Comparison of ENCODE assay signal across 15 cellular contexts in the genomic region with DNA sequence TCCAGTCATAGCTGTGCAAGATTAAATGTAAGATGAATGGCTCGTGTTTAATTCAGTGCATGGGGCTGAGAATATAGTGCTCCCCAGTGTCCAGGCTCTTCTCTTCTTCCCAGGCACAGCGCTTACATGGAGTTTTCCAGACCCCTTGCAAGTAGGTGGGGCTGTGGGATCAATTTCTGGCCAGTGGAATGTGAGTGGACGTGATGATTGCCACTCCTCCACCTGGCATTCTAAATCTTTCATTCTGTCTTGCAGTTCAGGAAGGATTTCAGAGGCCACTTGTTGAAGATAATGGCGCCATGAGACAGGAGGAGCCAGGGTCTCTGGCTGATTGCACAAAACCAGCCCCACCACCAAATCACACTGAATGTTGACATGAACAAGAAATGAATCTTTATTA. TPM values are rescaled to one million over a fixed set of nuclear protein-coding genes. Genes with fewer than 3 reads are reported as not detected.
DNase-seq lines count a peak whose midpoint lies in the region; ATAC-seq and TF ChIP-seq lines count a peak whose summit lies in the region.
"Had no signal": no experiment of that assay in that cellular context is flagged by ENCODE, and none has a peak within 500 bp of the region (broad histone marks: within the 10 kb centered on the region; RNA-seq: fewer than 3 reads in every experiment).

No MANE protein-coding gene starts in this region.

- H3K9ac ChIP-seq in neuronal stem cell (ENCODE audit: low read depth, low read length, poor library complexity), result no peak overlapping the region
- H3K9ac ChIP-seq: BLaER1 treated with 17β-estradiol and CSF1 and Interleukin-3, amounts not matched to agents 10 nM and 100 nM; GM23248 had no signal

- POLR2A ChIA-PET in WTC11 (lab: Charles Lee), result interaction anchor here (0.8 kb wide), 1 partner anchor 11 kb away, joined by 4 read pairs; no protein-coding TSS in a partner anchor

- no peak overlapping the region for H4K8ac ChIP-seq in neuronal stem cell (ENCODE audit: low read depth, low read length)

- no peaks in the 10 kb centered on the region for H3K4me1 ChIP-seq in esophagus muscularis mucosa
- peaks cover 0 to 7% of the 10 kb centered on the region in 2 donors for H3K4me1 ChIP-seq in neuronal stem cell (ENCODE audit: control insufficient read depth in 2 of 2, insufficient read depth in 1 of 2, low read depth in 1 of 2, low read length in 2 of 2)
- H3K4me1 ChIP-seq in Peyer's patch, result no peaks in the 10 kb centered on the region
- H3K4me1 ChIP-seq: BLaER1 treated with 17β-estradiol and CSF1 and Interleukin-3, amounts not matched to agents 10 nM and 100 nM had no signal

- H3K27me3 ChIP-seq in esophagus muscularis mucosa (peaks cover 0 to 2% (median 0%) of the 10 kb centered on the region in 4 donors), neuronal stem cell (ENCODE audit: control insufficient read depth in 3 of 3, insufficient read depth in 3 of 3, low read depth in 1 of 3, low read length in 3 of 3) (no peaks in the 10 kb centered on the region), Peyer's patch (no peaks in the 10 kb centered on the region)

- no peak overlapping the region for H3K18ac ChIP-seq in neuronal stem cell (ENCODE audit: low read length)

- H3K9me3 ChIP-seq in esophagus muscularis mucosa, result no peaks in the 10 kb centered on the region
- H3K9me3 ChIP-seq in neuronal stem cell (replicated peaks in 1 of 2; ENCODE audit: control insufficient read depth in 2 of 2, insufficient read depth in 1 of 2, low read depth in 1 of 2, low read length in 2 of 2), result peaks cover 0 to 2% of the 10 kb centered on the region in 2 donors
- H3K9me3 ChIP-seq in Peyer's patch, result no peaks in the 10 kb centered on the region

- no peak overlapping the region for H3K4me2 ChIP-seq in neuronal stem cell (ENCODE audit: insufficient read depth, low read length, poor library complexity, severe bottlenecking)
- H3K4me2 ChIP-seq: BLaER1 treated with 17β-estradiol and CSF1 and Interleukin-3, amounts not matched to agents 10 nM and 100 nM had no signal

- H2BK120ac ChIP-seq in neuronal stem cell (ENCODE audit: low read depth, low read length), result no peak overlapping the region

- H3K9me3 Mint-ChIP-seq in WTC11, result peaks cover 7% of the 10 kb centered on the region; the same call in 1 of the 2 replicates
- H3K9me3 Mint-ChIP-seq: H9 had no signal

- no peaks in the 10 kb centered on the region for H3K79me1 ChIP-seq in neuronal stem cell (ENCODE audit: low read depth, low read length)

- H3K36me3 ChIP-seq in esophagus muscularis mucosa (no peaks in the 10 kb centered on the region), neuronal stem cell (replicated peaks in 1 of 2; ENCODE audit: control insufficient read depth in 2 of 2, insufficient read depth in 2 of 2, low read length in 2 of 2) (no peaks in the 10 kb centered on the region), Peyer's patch (no peaks in the 10 kb centered on the region)
- H3K36me3 ChIP-seq: BLaER1 treated with 17β-estradiol and CSF1 and Interleukin-3, amounts not matched to agents 10 nM and 100 nM had no signal

- no peak overlapping the region for H2BK12ac ChIP-seq in neuronal stem cell (ENCODE audit: low read length)

- H3K27me3 Mint-ChIP-seq in WTC11 (ENCODE audit: low read depth), result no peaks in the 10 kb centered on the region; the same call in none of the 2 replicates

- H2AFZ ChIP-seq in neuronal stem cell (ENCODE audit: low read length), result peak overlapping the region; percentile 52
- H2AFZ ChIP-seq: GM23248 had no signal

- H2BK5ac ChIP-seq in neuronal stem cell (ENCODE audit: low read length), result no peak overlapping the region

- no peak; the same call in 1 of the 2 replicates for ATAC-seq in WTC11
- ATAC-seq: GM12878 had no signal

- CTCF ChIA-PET in WTC11 (lab: Charles Lee), result interaction anchor here (0.9 kb wide), 1 partner anchor 114 kb away, joined by 3 read pairs; no protein-coding TSS in a partner anchor

- TF ChIP-seq EP300 in esophagus muscularis mucosa (IDR thresholded peaks at IDR 0.05), result no peak

- no peaks in the 10 kb centered on the region for H3K36me3 Mint-ChIP-seq in WTC11
- H3K36me3 Mint-ChIP-seq: CD4-positive, CD25-positive, alpha-beta regulatory T cell had no signal

- TF ChIP-seq CTCF in LNCaP clone FGC (IDR thresholded peaks at IDR 0.05; ENCODE audit: control insufficient read depth, extremely low read depth, insufficient read depth), result 0 out of 2 replicates have a peak, but pooled peaks have one; percentile 11
- no peak for TF ChIP-seq CTCF in esophagus muscularis mucosa (IDR thresholded peaks at IDR 0.05)
- TF ChIP-seq CTCF in WTC11 (IDR thresholded peaks at IDR 0.05), result no peak
- no peak for TF ChIP-seq CTCF in Peyer's patch (IDR thresholded peaks at IDR 0.05)

- WGBS in esophagus muscularis mucosa, result 48% methylated on average over 3 of the region's 4 CpGs
- WGBS in neuronal stem cell (ENCODE audit: extremely low coverage in 2 of 2, insufficient read length in 2 of 2, insufficient replicate concordance in 1 of 2), 2 donors, result no CpG with 5 or more reads among the region's 4 CpGs

- no peak overlapping the region for H2AK5ac ChIP-seq in neuronal stem cell (ENCODE audit: low read depth, low read length)

- no peak overlapping the region for H3K27ac Mint-ChIP-seq in WTC11
- H3K27ac Mint-ChIP-seq: CD4-positive, CD25-positive, alpha-beta regulatory T cell; H9 had no signal

- peaks cover 3% of the 10 kb centered on the region; the same call in 1 of the 2 replicates for H3K4me1 Mint-ChIP-seq in WTC11
- H3K4me1 Mint-ChIP-seq: H9 had no signal

- no peak overlapping the region for H4K91ac ChIP-seq in neuronal stem cell (ENCODE audit: low read depth, low read length, poor library complexity)

- no peak overlapping the region for H3K27ac ChIP-seq in esophagus muscularis mucosa (replicated peaks in 1 of 4)
- H3K27ac ChIP-seq in neuronal stem cell (replicated peaks; ENCODE audit: low read length), result no peak overlapping the region
- no peak overlapping the region for H3K27ac ChIP-seq in Peyer's patch
- H3K27ac ChIP-seq: BLaER1 treated with 17β-estradiol and CSF1 and Interleukin-3, amounts not matched to agents 10 nM and 100 nM; GM23248 had no signal

- H3K4me3 ChIP-seq in LNCaP clone FGC (ENCODE audit: low read depth, low read length), result no peak overlapping the region
- no peak overlapping the region for H3K4me3 ChIP-seq in esophagus muscularis mucosa
- no peak overlapping the region for H3K4me3 ChIP-seq in neuronal stem cell (ENCODE audit: low read length in 2 of 2)
- H3K4me3 ChIP-seq in Peyer's patch, result no peak overlapping the region
- H3K4me3 ChIP-seq: BLaER1 treated with 17β-estradiol and CSF1 and Interleukin-3, amounts not matched to agents 10 nM and 100 nM; GM12878; GM23248 had no signal

- no peak overlapping the region for H3K23ac ChIP-seq in neuronal stem cell (ENCODE audit: low read depth, low read length, poor library complexity)

- H3K4me3 Mint-ChIP-seq in WTC11, result no peak overlapping the region
- H3K4me3 Mint-ChIP-seq: CD4-positive, CD25-positive, alpha-beta regulatory T cell; H9 had no signal

- H3K4ac ChIP-seq in neuronal stem cell (ENCODE audit: low read length), result no peak overlapping the region

- TF ChIP-seq POLR2A in esophagus muscularis mucosa (IDR thresholded peaks at IDR 0.05; ENCODE audit: low read depth), result no peak
- TF ChIP-seq POLR2A in Peyer's patch (IDR thresholded peaks at IDR 0.05), result no peak

- no peak overlapping the region for H2BK15ac ChIP-seq in neuronal stem cell (ENCODE audit: low read length)

- peak; percentile 27 for DNase-seq in NCI-H82 (lab: John Stamatoyannopoulos, UW)
- no peak for DNase-seq in NCI-H82 treated with DMSO at 0.1 percent for 48 hours (lab: John Stamatoyannopoulos, UW; ENCODE audit: unreplicated experiment)
- no peak for DNase-seq in LNCaP clone FGC (ENCODE audit: low read depth)
- peak; percentile 62 for DNase-seq in esophagus muscularis mucosa (ENCODE audit: extremely low spot score)
- no peak for DNase-seq in neuronal stem cell (ENCODE audit: low spot score)
- no peak for DNase-seq in WTC11 (ENCODE audit: low spot score)
- no peak for DNase-seq in Peyer's patch
- DNase-seq: ACHN; CD4-positive, CD25-positive, alpha-beta regulatory T cell; GM23248; H9 had no signal

- intact Hi-C loops in esophagus muscularis mucosa (cut with DNase I), result no loop called here

- H3K14ac ChIP-seq in neuronal stem cell (ENCODE audit: low read length), result no peak overlapping the region

TF ChIP-seq in WTC11, 78 proteins besides CTCF, POLR2A, EP300 and RAD21 (continues in another document):
- TF ChIP-seq ELF4 (CRISPR knock-in tag; IDR thresholded peaks at IDR 0.05; ENCODE audit: low read depth), result no peak
- TF ChIP-seq ZNF671 (CRISPR knock-in tag; IDR thresholded peaks at IDR 0.05), result no peak
- TF ChIP-seq TEAD1 (CRISPR knock-in tag; IDR thresholded peaks at IDR 0.05), result no peak
- no peak for TF ChIP-seq HMGA2 (CRISPR knock-in tag; IDR thresholded peaks at IDR 0.05)
- TF ChIP-seq SP1 (CRISPR knock-in tag; conservative IDR thresholded peaks at IDR 0.05), result no peak
- TF ChIP-seq ATF1 (CRISPR knock-in tag; IDR thresholded peaks at IDR 0.05), result no peak
- TF ChIP-seq NR3C1 (CRISPR knock-in tag; conservative IDR thresholded peaks at IDR 0.05; ENCODE audit: low read depth), result no peak
- TF ChIP-seq, protein P1, sequence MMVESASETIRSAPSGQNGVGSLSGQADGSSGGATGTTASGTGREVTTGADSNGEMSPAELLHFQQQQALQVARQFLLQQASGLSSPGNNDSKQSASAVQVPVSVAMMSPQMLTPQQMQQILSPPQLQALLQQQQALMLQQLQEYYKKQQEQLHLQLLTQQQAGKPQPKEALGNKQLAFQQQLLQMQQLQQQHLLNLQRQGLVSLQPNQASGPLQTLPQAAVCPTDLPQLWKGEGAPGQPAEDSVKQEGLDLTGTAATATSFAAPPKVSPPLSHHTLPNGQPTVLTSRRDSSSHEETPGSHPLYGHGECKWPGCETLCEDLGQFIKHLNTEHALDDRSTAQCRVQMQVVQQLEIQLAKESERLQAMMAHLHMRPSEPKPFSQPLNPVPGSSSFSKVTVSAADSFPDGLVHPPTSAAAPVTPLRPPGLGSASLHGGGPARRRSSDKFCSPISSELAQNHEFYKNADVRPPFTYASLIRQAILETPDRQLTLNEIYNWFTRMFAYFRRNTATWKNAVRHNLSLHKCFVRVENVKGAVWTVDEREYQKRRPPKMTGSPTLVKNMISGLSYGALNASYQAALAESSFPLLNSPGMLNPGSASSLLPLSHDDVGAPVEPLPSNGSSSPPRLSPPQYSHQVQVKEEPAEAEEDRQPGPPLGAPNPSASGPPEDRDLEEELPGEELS (CRISPR knock-in tag; IDR thresholded peaks at IDR 0.05), result no peak

RNA-seq across cellular contexts. Expression of a gene that starts 7.2 kb away (rescaled TPM):
- total RNA-seq in esophagus muscularis mucosa (1 to 10 TPM in 3 of 4 donors, under 1 TPM in 1; 0.42 to 1.7 (median 1.2) TPM), WTC11 (2021) (5.2 to 6.0 TPM (median 5.7 TPM) in 3 replicates), Peyer's patch (10 to 100 TPM; 15.7 to 60.1 (median 54.4) TPM)
- polyA plus RNA-seq in neuronal stem cell (2013, experiment 1 of 2), result 2.8 TPM
- 2.6 TPM for polyA plus RNA-seq in neuronal stem cell (2013, experiment 2 of 2)
- total RNA-seq: A172, G401, GM23248 had no signal
- polyA plus RNA-seq: GM23248 had no signal

Comparison
In these comparisons a context has a peak if more than half of its experiments do, and no peak if none do; other contexts are left out.
1. DNase-seq: peak in NCI-H82 (single experiment) and esophagus muscularis mucosa (single experiment); none in NCI-H82 treated with DMSO at 0.1 percent for 48 hours (single experiment), LNCaP clone FGC (single experiment), neuronal stem cell (single experiment), WTC11 (single experiment) and Peyer's patch (0 of 3).